2 cellular contexts compared by ENCODE assay signal in genomic region chr6:73703514-73703913, GRCh38.
TF ChIP-seq lines count a peak whose summit lies in the region.

No MANE protein-coding gene starts in this region.

TF ChIP-seq in SK-N-SH, 30 proteins besides CTCF, POLR2A, EP300 and RAD21:
- no peak for TF ChIP-seq TCF12 (IDR thresholded peaks at IDR 0.05)
- no peak for TF ChIP-seq FOXJ3 (CRISPR knock-in tag; IDR thresholded peaks at IDR 0.05)
- TF ChIP-seq EZH2phosphoT487 (IDR thresholded peaks at IDR 0.05; ENCODE audit: borderline replicate concordance, low read depth) = no peak
- no peak for TF ChIP-seq NFIC (IDR thresholded peaks at IDR 0.05; ENCODE audit: borderline replicate concordance)
- no peak for TF ChIP-seq TEAD4 (IDR thresholded peaks at IDR 0.05; ENCODE audit: borderline replicate concordance, insufficient read depth)
- TF ChIP-seq YY1 (IDR thresholded peaks at IDR 0.05; ENCODE audit: low read depth) = no peak
- no peak for TF ChIP-seq PBX3 (IDR thresholded peaks at IDR 0.05)
- TF ChIP-seq REST (IDR thresholded peaks at IDR 0.05; ENCODE audit: low read depth, low read length) = no peak
- TF ChIP-seq USF1 (IDR thresholded peaks at IDR 0.05; ENCODE audit: borderline replicate concordance, low read depth) = no peak
- TF ChIP-seq POLR2AphosphoS5 (IDR thresholded peaks at IDR 0.05; ENCODE audit: low read depth, low read length) = no peak
- no peak for TF ChIP-seq IRF3 (IDR thresholded peaks at IDR 0.05; ENCODE audit: low read depth, low read length)
- no peak for TF ChIP-seq SMC3 (IDR thresholded peaks at IDR 0.05; ENCODE audit: low read depth, low read length)
- TF ChIP-seq ZBTB33 (IDR thresholded peaks at IDR 0.05; ENCODE audit: borderline replicate concordance, low read depth) = no peak
- no peak for TF ChIP-seq RXRA (IDR thresholded peaks at IDR 0.05; ENCODE audit: borderline replicate concordance, low read depth)
- TF ChIP-seq USF2 (IDR thresholded peaks at IDR 0.05; ENCODE audit: borderline replicate concordance, low read depth, low read length) = no peak
- no peak for TF ChIP-seq TAF1 (IDR thresholded peaks at IDR 0.05; ENCODE audit: borderline replicate concordance, low read depth, low read length)
- no peak for TF ChIP-seq FOXM1 (IDR thresholded peaks at IDR 0.05; ENCODE audit: low read depth)
- TF ChIP-seq RFX5 (IDR thresholded peaks at IDR 0.05; ENCODE audit: low read length) = no peak
- TF ChIP-seq GABPA (IDR thresholded peaks at IDR 0.05; ENCODE audit: low read depth) = no peak

TF ChIP-seq in SK-N-SH treated with all-trans-retinoic acid at 6 μM for 48 hours, 23 proteins besides CTCF, POLR2A, EP300 and RAD21:
- TF ChIP-seq TCF4 (CRISPR knock-in tag; IDR thresholded peaks at IDR 0.05; ENCODE audit: borderline replicate concordance) = no peak
- TF ChIP-seq TOX (CRISPR knock-in tag; IDR thresholded peaks at IDR 0.05; ENCODE audit: borderline replicate concordance) = no peak
- no peak for TF ChIP-seq ZNF565 (CRISPR knock-in tag; conservative IDR thresholded peaks at IDR 0.05; ENCODE audit: low read depth)
- TF ChIP-seq ESRRG (CRISPR knock-in tag; IDR thresholded peaks at IDR 0.05) = no peak
- TF ChIP-seq CSDC2 (CRISPR knock-in tag; IDR thresholded peaks at IDR 0.05) = no peak
- no peak for TF ChIP-seq RARB (CRISPR knock-in tag; IDR thresholded peaks at IDR 0.05)
- no peak for TF ChIP-seq ZC3H10 (CRISPR knock-in tag; IDR thresholded peaks at IDR 0.05)
- no peak for TF ChIP-seq ISL1 (CRISPR knock-in tag; IDR thresholded peaks at IDR 0.05)
- no peak for TF ChIP-seq BACH2 (CRISPR knock-in tag; IDR thresholded peaks at IDR 0.05; ENCODE audit: borderline replicate concordance)
- TF ChIP-seq ZFP3 (CRISPR knock-in tag; IDR thresholded peaks at IDR 0.05) = no peak
- no peak for TF ChIP-seq ZFP30 (CRISPR knock-in tag; IDR thresholded peaks at IDR 0.05)
- TF ChIP-seq PPARA (CRISPR knock-in tag; IDR thresholded peaks at IDR 0.05; ENCODE audit: borderline replicate concordance) = no peak
- no peak for TF ChIP-seq TSHZ2 (CRISPR knock-in tag; IDR thresholded peaks at IDR 0.05)
- no peak for TF ChIP-seq ARNTL (CRISPR knock-in tag; IDR thresholded peaks at IDR 0.05; ENCODE audit: borderline replicate concordance, low read depth)
- TF ChIP-seq POU6F1 (CRISPR knock-in tag; IDR thresholded peaks at IDR 0.05; ENCODE audit: borderline replicate concordance, low read depth) = no peak
- TF ChIP-seq CREB5 (CRISPR knock-in tag; IDR thresholded peaks at IDR 0.05; ENCODE audit: low read depth) = no peak
